Comparison of ENCODE assay signal across 10 cellular contexts in genomic region chr11:77072851-77073327, GRCh38. TPM values are rescaled to one million over a fixed set of nuclear protein-coding genes. Genes with fewer than 3 reads are reported as not detected.
DNase-seq lines count a peak whose midpoint lies in the region; ATAC-seq and TF ChIP-seq lines count a peak whose summit lies in the region.
"Had no signal": no experiment of that assay in that cellular context is flagged by ENCODE, and none has a peak within 500 bp of the region (broad histone marks: within the 10 kb centered on the region; RNA-seq: fewer than 3 reads in every experiment).

No MANE protein-coding gene starts in this region.

- no peaks in the 10 kb centered on the region for H3K79me1 ChIP-seq in trophoblast cell (ENCODE audit: low read length)

- DNase-seq in HCT116 (ENCODE audit: low read depth, low spot score) (no peak), left lung (no peak), mesenteric fat pad (ENCODE audit: low spot score) (no peak), trophoblast cell (no peak), COLO668 (lab: John Stamatoyannopoulos, UW; ENCODE audit: unreplicated experiment) (no peak)
- DNase-seq in activated T-helper 2 cell treated with anti-CD3 and anti-CD28 coated beads, Interferon-gamma antibody, Interleukin-2, Interleukin-4, amounts not matched to agents 10 μg/mL and 5 μg/mL and 100 μg/mL, durations not matched to agents 14 hours and 24 hours and 36 hours (ENCODE audit: low spot score): no peak
- peak; percentile 35 for DNase-seq in stimulated activated CD8-positive, alpha-beta memory T cell treated with anti-CD3 and anti-CD28 coated beads, Interleukin-4, amount 100 ng/mL, for 48 hours
- DNase-seq: activated CD4-positive, CD25-positive, alpha-beta regulatory T cell treated with anti-CD3 and anti-CD28 coated beads, Interleukin-2, amount 50 U/mL, for 72 hours had no signal

- no peak for TF ChIP-seq RAD21 in HCT116 (IDR thresholded peaks at IDR 0.05; ENCODE audit: low read depth)

- no peak overlapping the region for H3K4me3 ChIP-seq in HCT116 (replicated peaks in 1 of 2; ENCODE audit: low read depth in 1 of 2, low read length in 2 of 2)
- H3K4me3 ChIP-seq in left lung: no peak overlapping the region
- no peak overlapping the region for H3K4me3 ChIP-seq in trophoblast cell (ENCODE audit: low read depth, low read length)

- RAD21 ChIA-PET in HCT116 (lab: Charles Lee; ENCODE audit: low non-redundant PET in 1 of 2, low total read pairs in 2 of 2, uncharacterized antibody in 2 of 2, unreplicated experiment in 2 of 2): no interaction called here

- H3K9ac ChIP-seq in HCT116 (ENCODE audit: low read length): peak overlapping the region; percentile 40; the same call in 1 of the 2 replicates
- no peak overlapping the region for H3K9ac ChIP-seq in trophoblast cell (ENCODE audit: low read length)

- POLR2A ChIA-PET in HCT116 (lab: Charles Lee): interaction anchor here (1.5 kb wide), 1 partner anchor 40 kb away, joined by 3 read pairs; no protein-coding TSS in a partner anchor

- H3K27ac ChIP-seq in HCT116 (ENCODE audit: low read depth, low read length): peak overlapping the region; percentile 68; the same call in 1 of the 2 replicates
- H3K27ac ChIP-seq in left lung: peak overlapping the region; percentile 55 to 81
- no peak overlapping the region for H3K27ac ChIP-seq in trophoblast cell (ENCODE audit: low read depth, low read length)

- H2BK120ac ChIP-seq in trophoblast cell (ENCODE audit: insufficient read depth, low read length, poor library complexity): no peak overlapping the region

- H3K36me3 ChIP-seq in HCT116 (ENCODE audit: control insufficient read depth in 1 of 2, insufficient read depth in 2 of 2, low read length in 2 of 2) (no peaks in the 10 kb centered on the region), left lung (no peaks in the 10 kb centered on the region), trophoblast cell (ENCODE audit: control insufficient read depth in 1 of 2, insufficient read depth in 2 of 2, low read length in 2 of 2) (no peaks in the 10 kb centered on the region)

- H3K4me1 ChIP-seq in HCT116 (ENCODE audit: control insufficient read depth in 1 of 2, insufficient read depth in 2 of 2, low read length in 2 of 2): peaks cover 25 to 32% of the 10 kb centered on the region in 2 experiments
- peaks cover 26 to 36% of the 10 kb centered on the region in 2 donors for H3K4me1 ChIP-seq in left lung
- H3K4me1 ChIP-seq in trophoblast cell (ENCODE audit: control insufficient read depth in 1 of 2, insufficient read depth in 2 of 2, low read length in 2 of 2): peaks cover 0 to 13% of the 10 kb centered on the region in 2 experiments

- H4K20me1 ChIP-seq in HCT116 (ENCODE audit: insufficient read depth): no peaks in the 10 kb centered on the region

- H2AFZ ChIP-seq in HCT116 (ENCODE audit: low read depth, low read length, poor library complexity, severe bottlenecking): no peak overlapping the region
- H2AFZ ChIP-seq in trophoblast cell (ENCODE audit: insufficient read depth, low read length, poor library complexity): no peak overlapping the region

- H3K4me1 Mint-ChIP-seq in activated T-helper 2 cell treated with anti-CD3 and anti-CD28 coated beads, Interferon-gamma antibody, Interleukin-2, Interleukin-4, amounts not matched to agents 10 μg/mL and 5 μg/mL and 100 μg/mL, durations not matched to agents 14 hours and 24 hours and 36 hours (ENCODE audit: low read depth): peaks cover 19% of the 10 kb centered on the region

- H3K27me3 ChIP-seq in HCT116 (ENCODE audit: insufficient read depth, low read length): no peaks in the 10 kb centered on the region
- no peaks in the 10 kb centered on the region for H3K27me3 ChIP-seq in left lung
- H3K27me3 ChIP-seq in trophoblast cell (ENCODE audit: insufficient read depth, low read length): no peaks in the 10 kb centered on the region

- H4K91ac ChIP-seq in trophoblast cell (ENCODE audit: low read depth, low read length): no peak overlapping the region

- peak overlapping the region; percentile 49 for H3K4me2 ChIP-seq in HCT116 (ENCODE audit: low read length)
- H3K4me2 ChIP-seq in trophoblast cell (ENCODE audit: low read length): no peak overlapping the region

- H3K79me2 ChIP-seq in HCT116 (ENCODE audit: insufficient read depth, low read length): no peaks in the 10 kb centered on the region
- H3K79me2 ChIP-seq in trophoblast cell (ENCODE audit: control insufficient read depth, insufficient read depth, low read length, poor library complexity): no peaks in the 10 kb centered on the region

- no CpG with 5 or more reads among the region's 8 CpGs for WGBS in trophoblast cell (ENCODE audit: extremely low coverage, insufficient coverage, insufficient read length)

- no peak overlapping the region for H2BK12ac ChIP-seq in trophoblast cell (ENCODE audit: low read length)

- no TSS peak for BruUV-seq in HCT116 (replicated peaks; lab: Mats Ljungman, UMichigan)

- H3K18ac ChIP-seq in trophoblast cell (ENCODE audit: low read length): no peak overlapping the region

- H2AK5ac ChIP-seq in trophoblast cell (ENCODE audit: low read length): no peak overlapping the region

- intact Hi-C loops in HCT116 (cut with micrococcal nuclease) (no loop called here), left lung (cut with DNase I) (no loop called here)
- intact Hi-C loops in activated T-helper 2 cell treated with anti-CD3 and anti-CD28 coated beads, Interferon-gamma antibody, Interleukin-2, Interleukin-4, amounts not matched to agents 10 μg/mL and 5 μg/mL and 100 μg/mL, durations not matched to agents 14 hours and 24 hours and 36 hours (cut with micrococcal nuclease): no loop called here

- H4K12ac ChIP-seq in trophoblast cell (ENCODE audit: low read depth, low read length): no peak overlapping the region

- H3K14ac ChIP-seq in trophoblast cell (ENCODE audit: low read length): no peak overlapping the region

- no peak overlapping the region for H3K4me3 Mint-ChIP-seq in activated T-helper 2 cell treated with anti-CD3 and anti-CD28 coated beads, Interferon-gamma antibody, Interleukin-2, Interleukin-4, amounts not matched to agents 10 μg/mL and 5 μg/mL and 100 μg/mL, durations not matched to agents 14 hours and 24 hours and 36 hours (ENCODE audit: low read depth)

- H3K27ac Mint-ChIP-seq in activated T-helper 2 cell treated with anti-CD3 and anti-CD28 coated beads, Interferon-gamma antibody, Interleukin-2, Interleukin-4, amounts not matched to agents 10 μg/mL and 5 μg/mL and 100 μg/mL, durations not matched to agents 14 hours and 24 hours and 36 hours: peak overlapping the region; percentile 29

- no peak overlapping the region for H3K4ac ChIP-seq in trophoblast cell (ENCODE audit: low read depth, low read length)

- no peak overlapping the region for H2BK5ac ChIP-seq in trophoblast cell (ENCODE audit: low read depth, low read length, poor library complexity)

- H3K27me3 Mint-ChIP-seq in activated T-helper 2 cell treated with anti-CD3 and anti-CD28 coated beads, Interferon-gamma antibody, Interleukin-2, Interleukin-4, amounts not matched to agents 10 μg/mL and 5 μg/mL and 100 μg/mL, durations not matched to agents 14 hours and 24 hours and 36 hours (ENCODE audit: low read depth): peaks cover 13% of the 10 kb centered on the region

- H3K23ac ChIP-seq in trophoblast cell (ENCODE audit: low read length): no peak overlapping the region

- H4K8ac ChIP-seq in trophoblast cell (ENCODE audit: low read depth, low read length): no peak overlapping the region

- CTCF ChIA-PET in HCT116 (lab: Charles Lee): interaction anchor here (1.0 to 3.5 kb wide), 6 partner anchors 9 to 153 kb away, joined by 3 to 17 read pairs (median 4); no protein-coding TSS in a partner anchor

- TF ChIP-seq CTCF in HCT116 (IDR thresholded peaks at IDR 0.05 in 2 of 3, conservative IDR thresholded peaks at IDR 0.05 in 1 of 3; ENCODE audit: borderline replicate concordance in 1 of 3, insufficient read depth in 1 of 3, low read depth in 2 of 3, low read length in 2 of 3) (no peak), left lung (IDR thresholded peaks at IDR 0.05) (no peak)

- peak; percentile 26; the same call in 1 of the 2 replicates for ATAC-seq in HCT116
- ATAC-seq in left lung: no peak
- no peak for ATAC-seq in HG03439 (IDR thresholded peaks at IDR 0.05; ENCODE audit: unreplicated experiment)

- no peaks in the 10 kb centered on the region for H3K9me2 ChIP-seq in HCT116 (ENCODE audit: insufficient read depth)

- H3K36me3 Mint-ChIP-seq in activated T-helper 2 cell treated with anti-CD3 and anti-CD28 coated beads, Interferon-gamma antibody, Interleukin-2, Interleukin-4, amounts not matched to agents 10 μg/mL and 5 μg/mL and 100 μg/mL, durations not matched to agents 14 hours and 24 hours and 36 hours (ENCODE audit: low read depth): no peaks in the 10 kb centered on the region

- TF ChIP-seq POLR2A in HCT116 (IDR thresholded peaks at IDR 0.05; ENCODE audit: borderline replicate concordance, extremely low read depth, insufficient read depth, insufficient read length): no peak

- no peaks in the 10 kb centered on the region for H3K9me3 Mint-ChIP-seq in activated T-helper 2 cell treated with anti-CD3 and anti-CD28 coated beads, Interferon-gamma antibody, Interleukin-2, Interleukin-4, amounts not matched to agents 10 μg/mL and 5 μg/mL and 100 μg/mL, durations not matched to agents 14 hours and 24 hours and 36 hours

- H3K9me3 ChIP-seq in HCT116 (ENCODE audit: control insufficient read depth in 1 of 2, insufficient read depth in 1 of 2, low read depth in 1 of 2, low read length in 2 of 2) (no peaks in the 10 kb centered on the region), left lung (no peaks in the 10 kb centered on the region), trophoblast cell (ENCODE audit: insufficient read depth, low read depth, low read length) (no peaks in the 10 kb centered on the region)

RNA-seq across cellular contexts. Expression of gene CAPN5, which starts 6.1 kb away (rescaled TPM):
- total RNA-seq in HCT116 (2021; ENCODE audit: unreplicated experiment): 8.6 TPM
- polyA plus RNA-seq in HCT116 (2012): 8.8 and 9.8 TPM in 2 replicates
- total RNA-seq in activated T-helper 2 cell treated with anti-CD3 and anti-CD28 coated beads, Interferon-gamma antibody, Interleukin-2, Interleukin-4, amounts not matched to agents 10 μg/mL and 5 μg/mL and 100 μg/mL, durations not matched to agents 14 hours and 24 hours and 36 hours: 0.32 and 0.55 TPM in 2 replicates
- total RNA-seq in left lung: 10 to 100 TPM; 11.7 to 13.2 TPM
- 5.1 TPM for total RNA-seq in mesenteric fat pad
- 5.7 and 5.9 TPM in 2 replicates for polyA plus RNA-seq in trophoblast cell (2013)

RNA-seq across cellular contexts. Expression of gene OMP, which starts 29.8 kb away (rescaled TPM):
- total RNA-seq in HCT116 (2021; ENCODE audit: unreplicated experiment): not detected
- 0.38 TPM in 1 of 2 replicates, not detected in the other for polyA plus RNA-seq in HCT116 (2012)
- not detected in 2 replicates for total RNA-seq in activated T-helper 2 cell treated with anti-CD3 and anti-CD28 coated beads, Interferon-gamma antibody, Interleukin-2, Interleukin-4, amounts not matched to agents 10 μg/mL and 5 μg/mL and 100 μg/mL, durations not matched to agents 14 hours and 24 hours and 36 hours
- total RNA-seq in left lung: not detected
- not detected for total RNA-seq in mesenteric fat pad
- polyA plus RNA-seq in trophoblast cell (2013): not detected in 2 replicates
- total RNA-seq: subcutaneous adipose tissue had no signal

RNA-seq across cellular contexts. Expression of gene B3GNT6, which starts 38.7 kb away (rescaled TPM):
- not detected for total RNA-seq in HCT116 (2021; ENCODE audit: unreplicated experiment)
- polyA plus RNA-seq in HCT116 (2012): not detected in 2 replicates
- not detected in 2 replicates for total RNA-seq in activated T-helper 2 cell treated with anti-CD3 and anti-CD28 coated beads, Interferon-gamma antibody, Interleukin-2, Interleukin-4, amounts not matched to agents 10 μg/mL and 5 μg/mL and 100 μg/mL, durations not matched to agents 14 hours and 24 hours and 36 hours
- total RNA-seq in left lung: under 1 TPM in 1 of 2 donors, not detected in 1; 0.60 TPM
- not detected for total RNA-seq in mesenteric fat pad
- polyA plus RNA-seq in trophoblast cell (2013): 0.01 TPM in 2 replicates

RNA-seq across cellular contexts. Expression of gene MYO7A, which starts 55.2 kb away (rescaled TPM):
- total RNA-seq in HCT116 (2021; ENCODE audit: unreplicated experiment): 1.8 TPM
- polyA plus RNA-seq in HCT116 (2012): 2.1 and 2.8 TPM in 2 replicates
- total RNA-seq in activated T-helper 2 cell treated with anti-CD3 and anti-CD28 coated beads, Interferon-gamma antibody, Interleukin-2, Interleukin-4, amounts not matched to agents 10 μg/mL and 5 μg/mL and 100 μg/mL, durations not matched to agents 14 hours and 24 hours and 36 hours: 0.23 and 0.30 TPM in 2 replicates
- 10 to 100 TPM in 1 of 2 donors, 1 to 10 TPM in 1; 4.8 to 13.5 TPM for total RNA-seq in left lung
- 23.2 TPM for total RNA-seq in mesenteric fat pad
- polyA plus RNA-seq in trophoblast cell (2013): 1.7 TPM in 2 replicates
